15 cellular contexts compared by ENCODE assay signal in genomic region chr19:56301152-56301551, GRCh38. TPM values are rescaled to one million over a fixed set of nuclear protein-coding genes. Genes with fewer than 3 reads are reported as not detected.
DNase-seq lines count a peak whose midpoint lies in the region; ATAC-seq and TF ChIP-seq lines count a peak whose summit lies in the region.
"Had no signal": no experiment of that assay in that cellular context is flagged by ENCODE, and none has a peak within 500 bp of the region (broad histone marks: within the 10 kb centered on the region; RNA-seq: fewer than 3 reads in every experiment).

No MANE protein-coding gene starts in this region.

- TF ChIP-seq POLR2A in spleen (IDR thresholded peaks at IDR 0.05): no peak

- intact Hi-C loops in spleen (cut with DNase I; ENCODE audit: low total_unique reads): no loop called here

- H3K4me1 Mint-ChIP-seq in T-helper 17 cell: peaks cover 24% of the 10 kb centered on the region
- H3K4me1 Mint-ChIP-seq in type B pancreatic cell (ENCODE audit: unreplicated experiment): no peaks in the 10 kb centered on the region

- no peak for ATAC-seq in activated naive CD4-positive, alpha-beta T cell treated with anti-CD3 and anti-CD28 coated beads, Interleukin-2, amount 50 U/mL, for 72 hours
- ATAC-seq in T-helper 17 cell: no peak
- ATAC-seq in GM21367 (IDR thresholded peaks at IDR 0.05; ENCODE audit: unreplicated experiment): no peak

- peaks cover 0 to 14% (median 6%) of the 10 kb centered on the region in 6 donors for H3K4me1 ChIP-seq in spleen
- H3K4me1 ChIP-seq: esophagus muscularis mucosa, prostate gland had no signal

- peaks cover 0 to 4% of the 10 kb centered on the region in 2 donors for H3K9me3 Mint-ChIP-seq in activated naive CD4-positive, alpha-beta T cell treated with anti-CD3 and anti-CD28 coated beads, Interleukin-2, amount 50 U/mL, for 72 hours
- no peaks in the 10 kb centered on the region for H3K9me3 Mint-ChIP-seq in type B pancreatic cell
- H3K9me3 Mint-ChIP-seq: T-cell had no signal

- WGBS in spleen, 5 donors: 70 to 78% (median 73%) methylated on average over 5 of the region's 5 CpGs

- DNase-seq in activated naive CD4-positive, alpha-beta T cell treated with anti-CD3 and anti-CD28 coated beads, Interleukin-2, amount 50 U/mL, for 72 hours (ENCODE audit: low spot score in 2 of 2): no peak
- DNase-seq in activated naive CD4-positive, alpha-beta T cell treated with Interleukin-2 at 50 U/mL for 16 hours: no peak
- DNase-seq in T-helper 17 cell: no peak
- DNase-seq in fibroblast of pulmonary artery (ENCODE audit: low read depth): peak; percentile 28
- DNase-seq in type B pancreatic cell (ENCODE audit: extremely low spot score, unreplicated experiment): no peak
- no peak for DNase-seq in spleen
- no peak for DNase-seq in AML-193 (lab: John Stamatoyannopoulos, UW)
- DNase-seq: activated CD4-positive, alpha-beta T cell treated with anti-CD3 and anti-CD28 coated beads, Interleukin-2, amount 50 U/mL, for 48 hours; NCI-H1092 treated with DMSO at 0.1 percent for 48 hours; NCI-H446; stimulated activated CD4-positive, alpha-beta T cell treated with anti-CD3 and anti-CD28 coated beads, Interleukin-1b, Interleukin-23, amount 100 ng/mL, for 48 hours; T-cell had no signal

- peaks cover 7 to 20% of the 10 kb centered on the region in 2 donors for H3K36me3 Mint-ChIP-seq in activated naive CD4-positive, alpha-beta T cell treated with anti-CD3 and anti-CD28 coated beads, Interleukin-2, amount 50 U/mL, for 72 hours
- peaks cover 17% of the 10 kb centered on the region for H3K36me3 Mint-ChIP-seq in T-helper 17 cell (ENCODE audit: low read depth)
- H3K36me3 Mint-ChIP-seq in type B pancreatic cell: peaks cover 13% of the 10 kb centered on the region

- H3K27ac Mint-ChIP-seq in activated naive CD4-positive, alpha-beta T cell treated with anti-CD3 and anti-CD28 coated beads, Interleukin-2, amount 50 U/mL, for 72 hours: peak overlapping the region; percentile 65 to 79
- H3K27ac Mint-ChIP-seq in T-helper 17 cell: peak overlapping the region; percentile 0
- H3K27ac Mint-ChIP-seq in type B pancreatic cell: no peak overlapping the region

- H3K27me3 ChIP-seq in spleen (replicated peaks in 1 of 7): no peaks in the 10 kb centered on the region
- H3K27me3 ChIP-seq: esophagus muscularis mucosa had no signal

- peaks cover 0 to 51% (median under 1%) of the 10 kb centered on the region in 6 donors for H3K36me3 ChIP-seq in spleen
- H3K36me3 ChIP-seq: prostate gland had no signal

- peak; percentile 28 for TF ChIP-seq CTCF in fibroblast of pulmonary artery (IDR thresholded peaks at IDR 0.05; ENCODE audit: low read length, missing control alignments)
- peak; percentile 41 for TF ChIP-seq CTCF in type B pancreatic cell (conservative IDR thresholded peaks at IDR 0.05)
- no peak for TF ChIP-seq CTCF in spleen (IDR thresholded peaks at IDR 0.05 in 8 of 11, conservative IDR thresholded peaks at IDR 0.05 in 3 of 11)

- H3K9me3 ChIP-seq in T-helper 17 cell (ENCODE audit: control insufficient read depth, low read length, poor library complexity, severe bottlenecking) (no peaks in the 10 kb centered on the region), spleen (no peaks in the 10 kb centered on the region)
- H3K9me3 ChIP-seq: esophagus muscularis mucosa, prostate gland had no signal

- no peak overlapping the region for H3K4me3 Mint-ChIP-seq in T-helper 17 cell
- no peak overlapping the region for H3K4me3 Mint-ChIP-seq in type B pancreatic cell

- no peaks in the 10 kb centered on the region for H3K27me3 Mint-ChIP-seq in T-helper 17 cell
- H3K27me3 Mint-ChIP-seq in type B pancreatic cell: no peaks in the 10 kb centered on the region
- H3K27me3 Mint-ChIP-seq: T-cell had no signal

- H3K27ac ChIP-seq in spleen: peak overlapping the region in 2 of 8 donors; percentile 38 to 47
- H3K27ac ChIP-seq: esophagus muscularis mucosa, prostate gland had no signal

- H3K4me3 ChIP-seq in fibroblast of pulmonary artery (replicated peaks; ENCODE audit: low read depth, low read length): no peak overlapping the region
- H3K4me3 ChIP-seq in spleen: no peak overlapping the region
- H3K4me3 ChIP-seq: esophagus muscularis mucosa, prostate gland had no signal

RNA-seq across cellular contexts. Expression of gene ZSCAN5A, which starts 13.5 kb away (rescaled TPM):
- total RNA-seq in activated naive CD4-positive, alpha-beta T cell treated with anti-CD3 and anti-CD28 coated beads, Interleukin-2, amount 50 U/mL, for 72 hours: 10 to 100 TPM in 1 of 2 donors, 1 to 10 TPM in 1; 4.1 to 13.3 TPM
- 10 to 100 TPM in 1 of 2 donors, 1 to 10 TPM in 1; 9.1 to 11.1 TPM for total RNA-seq in T-helper 17 cell
- total RNA-seq in type B pancreatic cell (ENCODE audit: low replicate concordance): 13.4 and 16.3 TPM in 2 replicates
- total RNA-seq in spleen: 10 to 100 TPM in 4 of 7 donors, 1 to 10 TPM in 3; 5.6 to 18.7 (median 11.4) TPM
- 1 to 10 TPM; 3.4 to 4.9 (median 4.4) TPM for polyA plus RNA-seq in spleen

RNA-seq across cellular contexts. Expression of gene EDDM13, which starts 28.6 kb away (rescaled TPM):
- total RNA-seq in activated naive CD4-positive, alpha-beta T cell treated with anti-CD3 and anti-CD28 coated beads, Interleukin-2, amount 50 U/mL, for 72 hours: 1 to 10 TPM; 1.2 to 2.0 TPM
- total RNA-seq in T-helper 17 cell (not detected), type B pancreatic cell (ENCODE audit: low replicate concordance) (not detected in 2 replicates), spleen (not detected)
- 1 to 10 TPM in 2 of 3 donors, under 1 TPM in 1; 0.71 to 1.2 (median 1.1) TPM for polyA plus RNA-seq in spleen
- total RNA-seq: prostate gland, T-cell had no signal

Comparison
In these comparisons a context has a peak if more than half of its experiments do, and no peak if none do; other contexts are left out.
1. CTCF ChIP-seq: peak in fibroblast of pulmonary artery (single experiment) and type B pancreatic cell (single experiment); none in spleen (0 of 11).